1 cellular context compared by ENCODE assay signal in genomic region chr6:123062645-123063044, GRCh38.
TF ChIP-seq lines count a peak whose summit lies in the region.

No MANE protein-coding gene starts in this region.

TF ChIP-seq in GM23338, 12 proteins besides CTCF, POLR2A, EP300 and RAD21 (continued from another document):
- TF ChIP-seq NANOG (IDR thresholded peaks at IDR 0.05; ENCODE audit: borderline replicate concordance) = 0 out of 2 replicates have a peak, but pooled peaks have one; percentile 6
TF ChIP-seq in GM23338: peak in this region for 1.
